In genomic region chr11:118914178-118914918, GRCh38 we compare ENCODE assay signal across 8 cellular contexts. TPM values are rescaled to one million over a fixed set of nuclear protein-coding genes. Genes with fewer than 3 reads are reported as not detected.
DNase-seq lines count a peak whose midpoint lies in the region; ATAC-seq and TF ChIP-seq lines count a peak whose summit lies in the region.

No MANE protein-coding gene starts in this region.

- intact Hi-C loops in activated CD8-positive, alpha-beta T cell treated with anti-CD3 and anti-CD28 coated beads for 36 hours (cut with micrococcal nuclease), result no loop called here

- ATAC-seq in activated CD8-positive, alpha-beta T cell treated with anti-CD3 and anti-CD28 coated beads for 36 hours, result peak; percentile 48
- no peak for ATAC-seq in HG02981 (IDR thresholded peaks at IDR 0.05; ENCODE audit: unreplicated experiment)
- ATAC-seq in HG03135 (IDR thresholded peaks at IDR 0.05; ENCODE audit: unreplicated experiment), result no peak

- DNase-seq in AG04450 (ENCODE audit: low read depth, low spot score) (no peak), HT-29 (ENCODE audit: low spot score) (peak; percentile 87), epithelial cell of prostate (ENCODE audit: low read depth, low spot score) (no peak), pons (ENCODE audit: low spot score) (peak; percentile 73), HUDEP-2 (lab: John Stamatoyannopoulos, UW; ENCODE audit: unreplicated experiment in 76 of 76) (no peak)
- DNase-seq in activated CD8-positive, alpha-beta T cell treated with anti-CD3 and anti-CD28 coated beads for 36 hours, result peak; percentile 94

- H3K4me1 Mint-ChIP-seq in activated CD8-positive, alpha-beta T cell treated with anti-CD3 and anti-CD28 coated beads for 36 hours (ENCODE audit: low read depth), result peaks cover 70% of the 10 kb centered on the region

- CTCF ChIA-PET in AG04450 (lab: Charles Lee), result interaction anchor here (0.8 to 6.4 kb wide), 3 partner anchors 12 to 16 kb away, joined by 3 to 76 read pairs (median 3); partner anchors contain the start of gene BCL9L
- CTCF ChIA-PET in activated CD8-positive, alpha-beta T cell treated with anti-CD3 and anti-CD28 coated beads for 36 hours (lab: Charles Lee), result interaction anchor here (0.7 to 3.6 kb wide), 6 partner anchors 8 to 255 kb away, joined by 3 to 17 read pairs (median 4); partner anchors contain the start of gene DDX6

- H3K4me3 ChIP-seq in AG04450 (ENCODE audit: low read depth, low read length), result no peak overlapping the region

- H3K9me3 ChIP-seq in AG04450 (ENCODE audit: control insufficient read depth, insufficient read depth, low read length), result no peaks in the 10 kb centered on the region; the same call in 1 of the 2 replicates

- H3K9me3 Mint-ChIP-seq in activated CD8-positive, alpha-beta T cell treated with anti-CD3 and anti-CD28 coated beads for 36 hours, result no peaks in the 10 kb centered on the region

- H3K36me3 Mint-ChIP-seq in activated CD8-positive, alpha-beta T cell treated with anti-CD3 and anti-CD28 coated beads for 36 hours (ENCODE audit: low read depth), result peaks cover 10% of the 10 kb centered on the region

- H3K27ac Mint-ChIP-seq in activated CD8-positive, alpha-beta T cell treated with anti-CD3 and anti-CD28 coated beads for 36 hours, result peak overlapping the region; percentile 99

- H3K27me3 Mint-ChIP-seq in activated CD8-positive, alpha-beta T cell treated with anti-CD3 and anti-CD28 coated beads for 36 hours, result no peaks in the 10 kb centered on the region

- peak overlapping the region; percentile 71 for H3K4me3 Mint-ChIP-seq in activated CD8-positive, alpha-beta T cell treated with anti-CD3 and anti-CD28 coated beads for 36 hours

- no peak for TF ChIP-seq CTCF in AG04450 (IDR thresholded peaks at IDR 0.05; ENCODE audit: low read depth, low read length)
- no peak for TF ChIP-seq CTCF in activated CD8-positive, alpha-beta T cell treated with anti-CD3 and anti-CD28 coated beads for 36 hours (IDR thresholded peaks at IDR 0.05)

- H3K27me3 ChIP-seq in AG04450 (ENCODE audit: control insufficient read depth, insufficient read depth, low read length), result no peaks in the 10 kb centered on the region

- POLR2A ChIA-PET in AG04450 (lab: Yijun Ruan, JAX), result no interaction called here
- POLR2A ChIA-PET in activated CD8-positive, alpha-beta T cell treated with anti-CD3 and anti-CD28 coated beads for 36 hours (lab: Charles Lee), result interaction anchor here (0.6 to 3.8 kb wide), 12 partner anchors 19 to 136 kb away, joined by 3 to 23 read pairs (median 4); partner anchors contain the start of genes CENATAC, DDX6, RPS25 and TRAPPC4

- H3K27ac ChIP-seq in AG04450 (ENCODE audit: low read depth, low read length) (peak overlapping the region; percentile 70), epithelial cell of prostate (peak overlapping the region; percentile 100)

RNA-seq across cellular contexts. Expression of gene BCL9L, which starts 11.4 kb away (rescaled TPM):
- polyA plus RNA-seq in AG04450 (2011; rRNA removed), result 2.5 and 5.7 TPM in 2 replicates
- polyA minus RNA-seq in AG04450 (2011; rRNA and poly(A)+ RNA removed), result 6.5 and 7.3 TPM in 2 replicates
- total RNA-seq in HT-29 (2014; rRNA removed; shearing (Covaris generic)), result 77.9 and 94.4 TPM in 2 replicates
- 10 to 100 TPM; 35.9 to 38.8 TPM for total RNA-seq in activated CD8-positive, alpha-beta T cell treated with anti-CD3 and anti-CD28 coated beads for 36 hours

RNA-seq across cellular contexts. Expression of gene CXCR5, which starts 30.7 kb away (rescaled TPM):
- polyA plus RNA-seq in AG04450 (2011; rRNA removed), result not detected in 2 replicates
- not detected in 2 replicates for polyA minus RNA-seq in AG04450 (2011; rRNA and poly(A)+ RNA removed)
- total RNA-seq in HT-29 (2014; rRNA removed; shearing (Covaris generic)), result not detected in 2 replicates
- total RNA-seq in activated CD8-positive, alpha-beta T cell treated with anti-CD3 and anti-CD28 coated beads for 36 hours, result under 1 TPM; 0.60 to 0.92 TPM

RNA-seq across cellular contexts. Expression of gene UPK2, which starts 41.8 kb away (rescaled TPM):
- 0.20 TPM in 1 of 2 replicates, not detected in the other for polyA plus RNA-seq in AG04450 (2011; rRNA removed)
- not detected in 2 replicates for polyA minus RNA-seq in AG04450 (2011; rRNA and poly(A)+ RNA removed)
- 0.31 TPM in 1 of 2 replicates, not detected in the other for total RNA-seq in HT-29 (2014; rRNA removed; shearing (Covaris generic))
- 1 to 10 TPM; 1.5 to 2.2 TPM for total RNA-seq in activated CD8-positive, alpha-beta T cell treated with anti-CD3 and anti-CD28 coated beads for 36 hours

RNA-seq across cellular contexts. Expression of gene FOXR1, which starts 57.2 kb away (rescaled TPM):
- not detected in 2 replicates for polyA plus RNA-seq in AG04450 (2011; rRNA removed)
- not detected in 2 replicates for polyA minus RNA-seq in AG04450 (2011; rRNA and poly(A)+ RNA removed)
- total RNA-seq in HT-29 (2014; rRNA removed; shearing (Covaris generic)), result not detected in 2 replicates
- not detected for total RNA-seq in activated CD8-positive, alpha-beta T cell treated with anti-CD3 and anti-CD28 coated beads for 36 hours

Comparison
In these comparisons a context has a peak if more than half of its experiments do, and no peak if none do; other contexts are left out.
1. DNase-seq: peak in HT-29 (single experiment), activated CD8-positive, alpha-beta T cell treated with anti-CD3 and anti-CD28 coated beads for 36 hours (single experiment) and pons (single experiment); none in AG04450 (single experiment), epithelial cell of prostate (single experiment) and HUDEP-2 (0 of 76).